In the genomic region with DNA sequence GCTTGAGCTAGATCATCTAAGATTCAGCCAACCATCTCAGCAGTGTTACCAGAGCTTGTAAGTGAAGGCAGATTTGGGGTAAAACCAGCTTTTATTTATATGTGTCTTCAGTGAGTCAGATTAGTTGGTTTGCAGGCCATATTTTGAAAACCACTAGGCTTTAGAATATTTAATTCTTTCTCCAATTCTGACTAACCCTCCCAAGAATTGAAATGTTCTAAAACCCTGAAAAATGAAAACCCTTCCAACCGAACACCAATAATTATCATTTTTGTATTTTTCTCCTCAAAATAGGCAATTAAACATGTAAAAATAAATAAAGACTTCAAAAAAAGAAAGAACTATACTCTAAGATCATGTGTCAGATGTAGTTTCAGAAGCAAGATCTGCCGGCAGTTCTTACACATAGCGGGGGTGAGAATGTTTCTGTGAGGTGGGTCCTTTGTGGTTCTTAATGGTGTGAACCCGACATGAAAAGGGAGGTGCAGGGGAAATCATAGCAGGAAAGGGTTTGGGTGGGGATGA, we compare ENCODE assay signal across 16 cellular contexts. TPM values are rescaled to one million over a fixed set of nuclear protein-coding genes. Genes with fewer than 3 reads are reported as not detected.
DNase-seq lines count a peak whose midpoint lies in the region; ATAC-seq and FAIRE-seq lines count a peak whose summit lies in the region.
"Had no signal": no experiment of that assay in that cellular context is flagged by ENCODE, and none has a peak within 500 bp of the region (broad histone marks: within the 10 kb centered on the region; RNA-seq: fewer than 3 reads in every experiment).

No MANE protein-coding gene starts in this region.

- peak overlapping the region; percentile 44 for H3K27ac Mint-ChIP-seq in activated CD4-positive, alpha-beta T cell treated with anti-CD3 and anti-CD28 coated beads for 36 hours
- H3K27ac Mint-ChIP-seq in T-cell, result peak overlapping the region; percentile 24 to 80
- peak overlapping the region in 7 of 10 donors; percentile 7 to 89 (median 57) for H3K27ac Mint-ChIP-seq in naive thymus-derived CD8-positive, alpha-beta T cell

- peak; percentile 46 for DNase-seq in activated CD4-positive, alpha-beta T cell treated with anti-CD3 and anti-CD28 coated beads for 36 hours
- DNase-seq in activated CD4-positive, alpha-beta T cell treated with anti-CD3 and anti-CD28 coated beads, Interleukin-2, amount 50 U/mL, for 4 hours, result no peak
- peak in 21 of 34 experiments; percentile 9 to 49 (median 24) for DNase-seq in T-cell
- DNase-seq in naive thymus-derived CD8-positive, alpha-beta T cell, result peak in 2 of 10 donors; percentile 10 to 50
- DNase-seq in hepatic stellate cell (ENCODE audit: low spot score), result no peak
- DNase-seq in urothelium cell line (ENCODE audit: low spot score), result no peak
- DNase-seq: activated CD4-positive, CD25-positive, alpha-beta regulatory T cell treated with anti-CD3 and anti-CD28 coated beads, Interleukin-2, amount 50 U/mL, for 72 hours; body of pancreas; DND-41; NCI-H2107 had no signal

- no peak for FAIRE-seq in urothelium cell line (lab: Jason Lieb, UNC)
- FAIRE-seq: A549, K562, keratinocyte had no signal

- peak; percentile 93 for ATAC-seq in activated CD4-positive, alpha-beta T cell treated with anti-CD3 and anti-CD28 coated beads for 36 hours
- peak; percentile 43 for ATAC-seq in GM21381 (IDR thresholded peaks at IDR 0.05; ENCODE audit: unreplicated experiment)
- peak in 3 of 4 experiments; percentile 45 to 74 (median 72) for ATAC-seq in T-cell (replicated peaks in 1 of 4)
- ATAC-seq in naive thymus-derived CD8-positive, alpha-beta T cell, result peak in 1 of 2 donors; percentile 43
- no peak for ATAC-seq in HG03521 (IDR thresholded peaks at IDR 0.05; ENCODE audit: unreplicated experiment)
- ATAC-seq: A549, body of pancreas, K562 had no signal

- H3K27me3 Mint-ChIP-seq in activated CD4-positive, alpha-beta T cell treated with anti-CD3 and anti-CD28 coated beads for 36 hours, result peaks cover 12% of the 10 kb centered on the region
- H3K27me3 Mint-ChIP-seq in T-cell, result peaks cover 0 to 3% of the 10 kb centered on the region in 2 donors
- peaks cover 0 to 9% (median 4%) of the 10 kb centered on the region in 5 donors for H3K27me3 Mint-ChIP-seq in naive thymus-derived CD8-positive, alpha-beta T cell

- H3K9me3 Mint-ChIP-seq in activated CD4-positive, alpha-beta T cell treated with anti-CD3 and anti-CD28 coated beads for 36 hours (ENCODE audit: low read depth), result no peaks in the 10 kb centered on the region
- no peaks in the 10 kb centered on the region for H3K9me3 Mint-ChIP-seq in T-cell
- no peaks in the 10 kb centered on the region for H3K9me3 Mint-ChIP-seq in naive thymus-derived CD8-positive, alpha-beta T cell

- no peaks in the 10 kb centered on the region for H3K36me3 Mint-ChIP-seq in activated CD4-positive, alpha-beta T cell treated with anti-CD3 and anti-CD28 coated beads for 36 hours (ENCODE audit: low read depth)
- H3K36me3 Mint-ChIP-seq in T-cell, result peaks cover 3% of the 10 kb centered on the region
- no peaks in the 10 kb centered on the region for H3K36me3 Mint-ChIP-seq in naive thymus-derived CD8-positive, alpha-beta T cell

- CTCF ChIA-PET in activated CD4-positive, alpha-beta T cell treated with anti-CD3 and anti-CD28 coated beads for 36 hours (lab: Charles Lee), result interaction anchor here (0.6 to 1.6 kb wide), 4 partner anchors 9 to 62 kb away, joined by 3 to 11 read pairs (median 4); no protein-coding TSS in a partner anchor
- CTCF ChIA-PET in T-cell (lab: Charles Lee), result interaction anchor here in 1 of 2 donors (1.1 kb wide), 1 partner anchor 14 kb away, joined by 3 read pairs; the partner anchor contains the start of gene PLEK

- H3K4me1 Mint-ChIP-seq in activated CD4-positive, alpha-beta T cell treated with anti-CD3 and anti-CD28 coated beads for 36 hours, result peaks cover 8% of the 10 kb centered on the region
- H3K4me1 Mint-ChIP-seq in T-cell, result peaks cover 13 to 58% (median 18%) of the 10 kb centered on the region in 3 donors
- H3K4me1 Mint-ChIP-seq in naive thymus-derived CD8-positive, alpha-beta T cell, result peaks cover 8 to 85% (median 15%) of the 10 kb centered on the region in 4 donors
- H3K4me1 Mint-ChIP-seq: neural crest cell had no signal

- H3K4me3 Mint-ChIP-seq in activated CD4-positive, alpha-beta T cell treated with anti-CD3 and anti-CD28 coated beads for 36 hours, result no peak overlapping the region
- peak overlapping the region in 1 of 3 donors; percentile 37 for H3K4me3 Mint-ChIP-seq in T-cell
- peak overlapping the region in 5 of 10 donors; percentile 0 to 74 (median 38) for H3K4me3 Mint-ChIP-seq in naive thymus-derived CD8-positive, alpha-beta T cell
- H3K4me3 Mint-ChIP-seq: neural crest cell had no signal

- POLR2A ChIA-PET in activated CD4-positive, alpha-beta T cell treated with anti-CD3 and anti-CD28 coated beads for 36 hours (lab: Charles Lee), result interaction anchor here (0.6 kb wide), 1 partner anchor 30 kb away, joined by 3 read pairs; no protein-coding TSS in a partner anchor
- POLR2A ChIA-PET in T-cell (lab: Charles Lee), result interaction anchor here (0.6 to 0.8 kb wide), 3 partner anchors 13 to 86 kb away, joined by 3 to 4 read pairs (median 3); no protein-coding TSS in a partner anchor
- POLR2A ChIA-PET in naive thymus-derived CD8-positive, alpha-beta T cell (lab: Charles Lee), result no interaction called here

- intact Hi-C loops in activated CD4-positive, alpha-beta T cell treated with anti-CD3 and anti-CD28 coated beads for 36 hours (cut with DNase I, micrococcal nuclease), result no loop called here

RNA-seq across cellular contexts. Expression of gene PLEK, which starts 14.2 kb away (rescaled TPM):
- total RNA-seq in activated CD4-positive, alpha-beta T cell treated with anti-CD3 and anti-CD28 coated beads for 36 hours, result under 1 TPM; 0.60 to 0.89 TPM
- total RNA-seq in T-cell, result 10 to 100 TPM in 4 of 5 donors, 1 to 10 TPM in 1; 5.1 to 28.4 (median 13.6) TPM
- 1 to 10 TPM; 3.9 TPM for total RNA-seq in naive thymus-derived CD8-positive, alpha-beta T cell
- polyA plus RNA-seq in naive thymus-derived CD8-positive, alpha-beta T cell, result 100 to 1,000 TPM in 1 of 3 donors, 1 to 10 TPM in 2; 2.6 to 148 (median 3.0) TPM
- total RNA-seq: neural crest cell had no signal

RNA-seq across cellular contexts. Expression of gene CNRIP1, which starts 59.5 kb away (rescaled TPM):
- not detected for total RNA-seq in activated CD4-positive, alpha-beta T cell treated with anti-CD3 and anti-CD28 coated beads for 36 hours
- total RNA-seq in T-cell, result under 1 TPM in 3 of 5 donors, not detected in 2; 0.53 to 0.63 (median 0.59) TPM
- not detected for total RNA-seq in naive thymus-derived CD8-positive, alpha-beta T cell
- not detected for polyA plus RNA-seq in naive thymus-derived CD8-positive, alpha-beta T cell

Comparison
In these comparisons a context has a peak if more than half of its experiments do, and no peak if none do; other contexts are left out.
1. DNase-seq: peak in activated CD4-positive, alpha-beta T cell treated with anti-CD3 and anti-CD28 coated beads for 36 hours (single experiment) and T-cell (21 of 34); none in activated CD4-positive, alpha-beta T cell treated with anti-CD3 and anti-CD28 coated beads, Interleukin-2, amount 50 U/mL, for 4 hours (0 of 2), hepatic stellate cell (single experiment) and urothelium cell line (single experiment).
2. Peak in every context shown above with its lines, with median percentiles within 50 percentile points of each other: H3K27ac Mint-ChIP-seq.